ENCODE assay signal across 25 cellular contexts in genomic region chr10:5387169-5387568, GRCh38. TPM values are rescaled to one million over a fixed set of nuclear protein-coding genes. Genes with fewer than 3 reads are reported as not detected.
"Had no signal": no experiment of that assay in that cellular context is flagged by ENCODE, and none has a peak within 500 bp of the region (broad histone marks: within the 10 kb centered on the region; RNA-seq: fewer than 3 reads in every experiment).

No MANE protein-coding gene starts in this region.

- H3K27ac ChIP-seq: SJSA1, SK-N-MC had no signal

- ATAC-seq: HepG2 had no signal

- H3K36me3 ChIP-seq: MG63, SJSA1 had no signal

- FAIRE-seq: HepG2, RCC 7860 had no signal

- DNase-seq: IMR-90, Karpas-422, KG1, MG63, NCI-H1092, NCI-H1105 treated with DMSO at 0.1 percent for 48 hours, NCI-H1417 treated with DMSO at 0.1 percent for 48 hours, NCI-H146, NCI-H1694 treated with DMSO at 0.1 percent for 48 hours, NCI-H1930, NCI-H2081, NCI-H2107, NCI-H2227 treated with DMSO at 0.1 percent for 48 hours, NCI-H524, NCI-H526 treated with DMSO at 0.1 percent for 48 hours, NCI-H774, Right ventricle myocardium superior, RPMI8226, SIG-M5 had no signal

- H3K4me1 ChIP-seq: SJSA1 had no signal

- H3K27me3 ChIP-seq: MG63, SJSA1 had no signal

- H3K4me3 ChIP-seq: MG63, SJSA1, SK-N-MC had no signal

RNA-seq across cellular contexts. Expression of gene TUBAL3, which starts 17.5 kb away (rescaled TPM):
- total RNA-seq: HT1080, IMR-90, SJSA1 had no signal
- polyA plus RNA-seq: IMR-90 had no signal

RNA-seq across cellular contexts. Expression of gene UCN3, which starts 22.4 kb away (rescaled TPM):
- total RNA-seq: HepG2, HT1080, IMR-90, NCI-H460, Right ventricle myocardium superior, SJSA1 had no signal
- polyA plus RNA-seq: HepG2, IMR-90 had no signal
